In genomic region chr1:168636642-168637111, GRCh38 we compare ENCODE assay signal across 11 cellular contexts.
DNase-seq lines count a peak whose midpoint lies in the region; ATAC-seq, FAIRE-seq and TF ChIP-seq lines count a peak whose summit lies in the region.
"Had no signal": no experiment of that assay in that cellular context is flagged by ENCODE, and none has a peak within 500 bp of the region (broad histone marks: within the 10 kb centered on the region; RNA-seq: fewer than 3 reads in every experiment).

No MANE protein-coding gene starts in this region.

- TF ChIP-seq CTCF in breast epithelium (IDR thresholded peaks at IDR 0.05), result no peak
- TF ChIP-seq CTCF in keratinocyte (optimal IDR thresholded peaks at IDR 0.05 in 1 of 3, IDR thresholded peaks at IDR 0.05 in 1 of 3, conservative IDR thresholded peaks at IDR 0.05 in 1 of 3; ENCODE audit: extremely low read depth in 1 of 3, insufficient read depth in 2 of 3, low read length in 3 of 3), result no peak
- no peak for TF ChIP-seq CTCF in smooth muscle cell (IDR thresholded peaks at IDR 0.05; ENCODE audit: borderline replicate concordance, insufficient read depth, poor library complexity, severe bottlenecking)

- peak overlapping the region; percentile 14 for H3K4me2 ChIP-seq in keratinocyte (ENCODE audit: control insufficient read depth, extremely low read depth, insufficient read depth, low read depth, low read length)
- H3K4me2 ChIP-seq in smooth muscle cell, result peak overlapping the region; percentile 28

- no peaks in the 10 kb centered on the region for H4K20me1 ChIP-seq in keratinocyte (ENCODE audit: control insufficient read depth, extremely low read depth, insufficient read depth, low read length)
- H4K20me1 ChIP-seq in smooth muscle cell (ENCODE audit: low read depth), result no peaks in the 10 kb centered on the region

- peak overlapping the region; percentile 54 to 82 for H3K27ac ChIP-seq in breast epithelium
- peak overlapping the region; percentile 57 for H3K27ac ChIP-seq in keratinocyte (ENCODE audit: control insufficient read depth, insufficient read depth, low read length)
- peak overlapping the region; percentile 17 for H3K27ac ChIP-seq in smooth muscle cell (ENCODE audit: low read depth)

- H3K9me3 ChIP-seq in breast epithelium (no peaks in the 10 kb centered on the region), keratinocyte (ENCODE audit: control insufficient read depth, low read depth, low read length) (no peaks in the 10 kb centered on the region), smooth muscle cell (replicated peaks; ENCODE audit: low read depth) (no peaks in the 10 kb centered on the region)
- H3K9me3 ChIP-seq: MG63 had no signal

- no peak for TF ChIP-seq POLR2A in breast epithelium (IDR thresholded peaks at IDR 0.05)

- H3K36me3 ChIP-seq in breast epithelium (no peaks in the 10 kb centered on the region), keratinocyte (ENCODE audit: control insufficient read depth in 2 of 2, extremely low read depth in 1 of 2, insufficient read depth in 2 of 2, low read length in 2 of 2) (no peaks in the 10 kb centered on the region), smooth muscle cell (ENCODE audit: low read depth) (no peaks in the 10 kb centered on the region)
- H3K36me3 ChIP-seq: MG63 had no signal

- ATAC-seq in GM21360 (IDR thresholded peaks at IDR 0.05; ENCODE audit: unreplicated experiment) (no peak), HG03460 (IDR thresholded peaks at IDR 0.05; ENCODE audit: unreplicated experiment) (no peak)

- FAIRE-seq in keratinocyte (lab: Jason Lieb, UNC), result peak; percentile 93
- FAIRE-seq in HTR-8/SVneo (lab: Jason Lieb, UNC), result no peak

- intact Hi-C loops in breast epithelium (cut with DNase I; ENCODE audit: low total_unique reads), result no loop called here

- no peaks in the 10 kb centered on the region for H3K9me1 ChIP-seq in keratinocyte (ENCODE audit: control insufficient read depth, extremely low read depth, insufficient read depth, low read length)

- DNase-seq in HS-5 (ENCODE audit: low read depth), result peak; percentile 39
- DNase-seq in breast epithelium (ENCODE audit: low spot score in 2 of 2), result peak in 1 of 2 donors; percentile 76
- peak; percentile 90 for DNase-seq in keratinocyte (ENCODE audit: low read depth, low spot score)
- no peak for DNase-seq in smooth muscle cell (lab: John Stamatoyannopoulos, UW; ENCODE audit: unreplicated experiment)
- DNase-seq in stimulated activated CD4-positive, alpha-beta T cell treated with anti-CD3 and anti-CD28 coated beads, Interleukin-2, amount 100 ng/mL, for 48 hours, result no peak
- DNase-seq in HTR-8/SVneo (ENCODE audit: insufficient read length, low spot score), result no peak
- DNase-seq: activated effector memory CD4-positive, alpha-beta T cell treated with Interleukin-2 at 50 U/mL for 16 hours; MG63; stimulated activated CD4-positive, alpha-beta T cell treated with anti-CD3 and anti-CD28 coated beads, Interleukin-4, amount 100 ng/mL, for 4 hours had no signal

- dilution Hi-C loops in keratinocyte (cut with MboI; ENCODE audit: extremely low pct_ligation_motif_present, low sequenced_read_pairs), result no loop called here

- no peaks in the 10 kb centered on the region for H3F3A ChIP-seq in smooth muscle cell (ENCODE audit: low read depth)

- no peaks in the 10 kb centered on the region for H3K27me3 ChIP-seq in breast epithelium
- H3K27me3 ChIP-seq in keratinocyte (ENCODE audit: control insufficient read depth, extremely low read depth, insufficient read depth, low read length), result no peaks in the 10 kb centered on the region
- H3K27me3 ChIP-seq in smooth muscle cell (ENCODE audit: low read depth), result no peaks in the 10 kb centered on the region
- H3K27me3 ChIP-seq: MG63 had no signal

- H3K9ac ChIP-seq in keratinocyte (ENCODE audit: control insufficient read depth, extremely low read depth, insufficient read depth, low read length), result no peak overlapping the region
- no peak overlapping the region for H3K9ac ChIP-seq in smooth muscle cell (ENCODE audit: low read depth)

- H3K79me2 ChIP-seq in keratinocyte (ENCODE audit: control insufficient read depth, insufficient read depth, low read length), result no peaks in the 10 kb centered on the region
- H3K79me2 ChIP-seq in smooth muscle cell (ENCODE audit: low read depth), result no peaks in the 10 kb centered on the region

- 6% methylated on average over 1 of the region's 1 CpG for WGBS in smooth muscle cell (ENCODE audit: low lambda C conversion rate)

- no peak overlapping the region for H3K4me3 ChIP-seq in breast epithelium
- H3K4me3 ChIP-seq in keratinocyte (ENCODE audit: control insufficient read depth in 2 of 3, extremely low read depth in 1 of 3, insufficient read depth in 2 of 3, low read depth in 1 of 3, low read length in 3 of 3), result no peak overlapping the region
- no peak overlapping the region for H3K4me3 ChIP-seq in smooth muscle cell
- H3K4me3 ChIP-seq: MG63 had no signal

- peaks cover 0 to 3% of the 10 kb centered on the region in 2 donors for H3K4me1 ChIP-seq in breast epithelium
- H3K4me1 ChIP-seq in keratinocyte (ENCODE audit: control insufficient read depth, extremely low read depth, insufficient read depth, low read length), result peaks cover 13% of the 10 kb centered on the region
- H3K4me1 ChIP-seq in smooth muscle cell (ENCODE audit: low read depth), result peaks cover 5% of the 10 kb centered on the region

- no peak overlapping the region for H2AFZ ChIP-seq in keratinocyte (ENCODE audit: control insufficient read depth, low read length)
- H2AFZ ChIP-seq in smooth muscle cell (ENCODE audit: low read depth), result no peak overlapping the region

Comparison
In these comparisons a context has a peak if more than half of its experiments do, and no peak if none do; other contexts are left out.
1. DNase-seq: peak in HS-5 (single experiment) and keratinocyte (single experiment); none in smooth muscle cell (single experiment), stimulated activated CD4-positive, alpha-beta T cell treated with anti-CD3 and anti-CD28 coated beads, Interleukin-2, amount 100 ng/mL, for 48 hours (0 of 2) and HTR-8/SVneo (single experiment).
2. H3K27ac ChIP-seq: peak in every context shown above with its lines; median percentile 68 in breast epithelium; 57 in keratinocyte; 17 in smooth muscle cell.